36 cellular contexts compared by ENCODE assay signal in the genomic region with DNA sequence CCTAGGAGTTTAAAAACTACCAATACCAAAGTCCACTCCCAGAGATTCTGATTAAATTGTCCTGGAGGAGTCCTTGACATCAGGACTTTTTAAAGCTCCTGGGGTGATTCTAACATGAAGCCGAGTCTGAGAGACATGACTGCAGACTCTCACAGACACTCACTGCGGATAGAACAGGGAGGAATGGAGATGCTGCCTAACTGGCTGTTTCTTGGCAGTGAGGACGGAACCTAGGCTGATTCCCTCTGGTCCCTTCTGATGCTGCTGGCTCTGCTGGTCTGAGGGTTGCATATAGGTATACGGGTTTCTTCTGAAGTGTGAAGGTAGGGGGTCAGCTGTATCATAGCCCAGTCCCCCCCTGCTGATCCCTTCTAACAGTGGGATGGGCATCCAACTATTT. TPM values are rescaled to one million over a fixed set of nuclear protein-coding genes. Genes with fewer than 3 reads are reported as not detected.
"Had no signal": no experiment of that assay in that cellular context is flagged by ENCODE, and none has a peak within 500 bp of the region (broad histone marks: within the 10 kb centered on the region; RNA-seq: fewer than 3 reads in every experiment).

No MANE protein-coding gene starts in this region.

- H3K9me3 ChIP-seq: heart left ventricle, pancreas, prostate gland, stomach, thyroid gland, upper lobe of left lung, vagina had no signal

- H3K36me3 ChIP-seq: heart left ventricle, pancreas, prostate gland, stomach, thyroid gland, upper lobe of left lung, vagina, WERI-Rb-1 had no signal

- H3K27me3 ChIP-seq: pancreas, thyroid gland, upper lobe of left lung, vagina had no signal

- H3K4me1 ChIP-seq: heart left ventricle, pancreas, prostate gland, stomach, thyroid gland, upper lobe of left lung, vagina had no signal

- H3K27ac ChIP-seq: heart left ventricle, pancreas, prostate gland, stomach, thyroid gland, upper lobe of left lung, vagina, WERI-Rb-1 had no signal

- DNase-seq: activated CD4-positive, alpha-beta T cell treated with anti-CD3 and anti-CD28 coated beads for 1 hour; activated CD4-positive, alpha-beta T cell treated with anti-CD3 and anti-CD28 coated beads, Interleukin-2, amount 10 ng/mL, durations not matched to agents 7 days and 5 days; activated CD8-positive, alpha-beta T cell treated with anti-CD3 and anti-CD28 coated beads for 36 hours; activated gamma-delta T cell treated with Interleukin-2 at 50 U/mL for 16 hours; activated naive CD8-positive, alpha-beta T cell treated with anti-CD3 and anti-CD28 coated beads, Interleukin-2, amount 50 U/mL, for 24 hours; activated T-cell treated with anti-CD3 and anti-CD28 coated beads, Interleukin-2, amount 50 U/mL, for 4 hours; amygdala; caudate nucleus; cortex of kidney; effector memory CD8-positive, alpha-beta T cell; foreskin fibroblast; heart left ventricle; hypothalamus; left ventricle myocardium superior; mammary epithelial cell; naive B cell; nephron progenitor cell; nucleus accumbens; pancreas; retina; stimulated activated CD4-positive, alpha-beta T cell treated with anti-CD3 and anti-CD28 coated beads, Interleukin-2, amount 100 ng/mL, for 24 hours; stimulated activated naive B cell treated with anti-CD40 and anti-IgM and Interleukin-4, amounts not matched to agents 10 μg/mL and 1 μg/mL and 100 μg/mL, for 72 hours; stomach; T-helper 17 cell; T1000; thyroid gland; upper lobe of left lung; WERI-Rb-1 had no signal

- ATAC-seq: activated CD8-positive, alpha-beta T cell treated with anti-CD3 and anti-CD28 coated beads for 36 hours; activated naive CD8-positive, alpha-beta T cell treated with anti-CD3 and anti-CD28 coated beads, Interleukin-2, amount 50 U/mL, for 24 hours; activated T-cell treated with anti-CD3 and anti-CD28 coated beads, Interleukin-2, amount 50 U/mL, for 4 hours; activated T-helper 17 cell treated with anti-CD3 and anti-CD28 coated beads, Interleukin-2, amount 50 U/mL, for 72 hours; effector memory CD8-positive, alpha-beta T cell; heart left ventricle; left ventricle myocardium superior; pancreas; stimulated activated naive B cell treated with anti-CD40 and anti-IgM and Interleukin-4, amounts not matched to agents 10 μg/mL and 1 μg/mL and 100 μg/mL, for 72 hours; T-helper 17 cell had no signal

- H3K4me3 ChIP-seq: heart left ventricle, pancreas, prostate gland, smooth muscle cell, stomach, thyroid gland, upper lobe of left lung, vagina had no signal

RNA-seq across cellular contexts. Expression of gene HRG, which starts 1.3 kb away (rescaled TPM):
- total RNA-seq: activated CD4-positive, alpha-beta T cell treated with anti-CD3 and anti-CD28 coated beads, Interleukin-2, amount 10 ng/mL, durations not matched to agents 7 days and 5 days; activated CD8-positive, alpha-beta T cell treated with anti-CD3 and anti-CD28 coated beads for 36 hours; activated T-cell treated with anti-CD3 and anti-CD28 coated beads, Interleukin-2, amount 50 U/mL, for 4 hours; activated T-helper 17 cell treated with anti-CD3 and anti-CD28 coated beads, Interleukin-2, amount 50 U/mL, for 72 hours; chondrocyte; endothelial cell of umbilical vein; heart left ventricle; left ventricle myocardium superior; mesothelial cell of epicardium; prostate gland; smooth muscle cell; stomach; T-helper 17 cell had no signal
- polyA plus RNA-seq: endothelial cell of umbilical vein, pancreas, smooth muscle cell, stomach had no signal

RNA-seq across cellular contexts. Expression of gene FETUB, which starts 24.3 kb away (rescaled TPM):
- total RNA-seq: activated CD4-positive, alpha-beta T cell treated with anti-CD3 and anti-CD28 coated beads, Interleukin-2, amount 10 ng/mL, durations not matched to agents 7 days and 5 days; activated CD8-positive, alpha-beta T cell treated with anti-CD3 and anti-CD28 coated beads for 36 hours; activated T-cell treated with anti-CD3 and anti-CD28 coated beads, Interleukin-2, amount 50 U/mL, for 4 hours; activated T-helper 17 cell treated with anti-CD3 and anti-CD28 coated beads, Interleukin-2, amount 50 U/mL, for 72 hours; chondrocyte; endothelial cell of umbilical vein; left ventricle myocardium superior; mammary epithelial cell; mesothelial cell of epicardium; pancreas; prostate gland; stomach; T-helper 17 cell; thyroid gland; upper lobe of left lung had no signal
- polyA plus RNA-seq: endothelial cell of umbilical vein, heart left ventricle, pancreas, smooth muscle cell had no signal

RNA-seq across cellular contexts. Expression of gene AHSG, which starts 51.6 kb away (rescaled TPM):
- total RNA-seq: activated CD4-positive, alpha-beta T cell treated with anti-CD3 and anti-CD28 coated beads, Interleukin-2, amount 10 ng/mL, durations not matched to agents 7 days and 5 days; activated CD8-positive, alpha-beta T cell treated with anti-CD3 and anti-CD28 coated beads for 36 hours; activated T-helper 17 cell treated with anti-CD3 and anti-CD28 coated beads, Interleukin-2, amount 50 U/mL, for 72 hours; chondrocyte; endothelial cell of umbilical vein; heart left ventricle; left ventricle myocardium superior; mesothelial cell of epicardium; prostate gland; T-helper 17 cell; thyroid gland; vagina had no signal
- polyA plus RNA-seq: endothelial cell of umbilical vein, stomach had no signal

RNA-seq across cellular contexts. Expression of gene KNG1, which starts 52.7 kb away (rescaled TPM):
- total RNA-seq: activated CD4-positive, alpha-beta T cell treated with anti-CD3 and anti-CD28 coated beads, Interleukin-2, amount 10 ng/mL, durations not matched to agents 7 days and 5 days; activated CD8-positive, alpha-beta T cell treated with anti-CD3 and anti-CD28 coated beads for 36 hours; activated T-helper 17 cell treated with anti-CD3 and anti-CD28 coated beads, Interleukin-2, amount 50 U/mL, for 72 hours; chondrocyte; endothelial cell of umbilical vein; mammary epithelial cell; mesothelial cell of epicardium; smooth muscle cell; stomach; T-helper 17 cell; thyroid gland; vagina had no signal
- polyA plus RNA-seq: endothelial cell of umbilical vein, esophagus, mammary epithelial cell, smooth muscle cell had no signal
